Comparison of ENCODE assay signal across 13 cellular contexts in the genomic region with DNA sequence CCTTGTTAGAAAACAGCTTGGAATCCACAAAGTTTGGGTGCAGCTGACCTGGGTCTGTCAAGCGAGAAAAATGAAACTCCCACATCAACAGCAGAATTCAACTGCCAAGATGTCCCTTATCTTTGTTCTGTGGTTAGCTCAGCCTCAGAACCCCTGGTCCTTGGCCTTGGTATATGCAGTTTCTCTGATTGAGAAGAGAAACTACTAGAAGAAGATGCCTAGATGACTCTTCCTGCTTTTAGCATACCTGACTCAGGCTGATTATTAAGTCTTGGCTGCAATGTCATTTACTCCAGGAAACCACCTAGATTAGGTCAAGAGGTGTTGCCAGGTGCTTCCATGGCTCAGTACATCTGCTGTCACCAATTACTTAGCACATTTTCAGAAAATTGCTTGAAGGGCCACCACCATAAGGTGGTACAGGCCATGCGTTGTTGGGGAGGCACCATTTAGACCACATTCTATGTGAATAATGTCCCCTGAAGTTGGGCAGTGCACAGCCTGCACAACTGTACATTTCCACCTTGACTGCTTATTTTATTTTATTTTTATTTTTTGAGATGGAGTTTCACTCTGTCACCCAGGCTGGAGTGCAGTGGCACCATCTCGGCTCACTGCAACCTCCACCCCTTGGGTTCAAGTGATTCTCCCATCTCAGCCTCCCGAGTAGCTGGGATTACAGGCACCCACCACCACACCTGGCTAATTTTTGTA. TPM values are rescaled to one million over a fixed set of nuclear protein-coding genes. Genes with fewer than 3 reads are reported as not detected.
A peak's percentile ranks its signal among the peaks of the same experiment; 100 is the strongest.
DNase-seq lines count a peak whose midpoint lies in the region; ATAC-seq and TF ChIP-seq lines count a peak whose summit lies in the region.
"Had no signal": no experiment of that assay in that cellular context is flagged by ENCODE, and none has a peak within 500 bp of the region (broad histone marks: within the 10 kb centered on the region; RNA-seq: fewer than 3 reads in every experiment).

No MANE protein-coding gene starts in this region.

- ATAC-seq in activated naive CD8-positive, alpha-beta T cell treated with anti-CD3 and anti-CD28 coated beads, Interleukin-2, amount 10 ng/mL, durations not matched to agents 7 days and 5 days (ENCODE audit: low read depth), result peak; percentile 47
- ATAC-seq in HG03378 (IDR thresholded peaks at IDR 0.05; ENCODE audit: unreplicated experiment) (peak; percentile 88), PC-3 (no peak)
- ATAC-seq in stimulated activated naive CD8-positive, alpha-beta T cell treated with anti-CD3 and anti-CD28 coated beads, Interleukin-15, amount 100 ng/mL, for 72 hours, result peak; percentile 88
- ATAC-seq: SK-N-SH treated with all-trans-retinoic acid at 6 μM for 48 hours had no signal

- CTCF ChIA-PET in PC-3 (lab: Charles Lee), result no interaction called here

- H3K9ac ChIP-seq in PC-3 (ENCODE audit: low read length), result no peak overlapping the region

- H3K4me2 ChIP-seq in PC-3 (ENCODE audit: low read length), result no peak overlapping the region

- H3K36me3 ChIP-seq in PC-3 (ENCODE audit: low read depth, low read length), result no peaks in the 10 kb centered on the region
- H3K36me3 ChIP-seq: esophagus squamous epithelium had no signal

- no peak overlapping the region for H3K4me3 Mint-ChIP-seq in activated naive CD8-positive, alpha-beta T cell treated with anti-CD3 and anti-CD28 coated beads, Interleukin-2, amount 10 ng/mL, durations not matched to agents 7 days and 5 days
- no peak overlapping the region for H3K4me3 Mint-ChIP-seq in activated naive CD8-positive, alpha-beta T cell treated with anti-CD3 and anti-CD28 coated beads for 36 hours
- no peak overlapping the region for H3K4me3 Mint-ChIP-seq in activated T-helper 1 cell treated with anti-CD3 and anti-CD28 coated beads, Interleukin-12 subunit alpha, Interleukin-12 subunit beta, Interleukin-2, Interleukin-4 antibody, amounts not matched to agents 30 ng/mL and 10 ng/mL and 1 ng/mL, durations not matched to agents 14 hours and 24 hours and 36 hours
- no peak overlapping the region for H3K4me3 Mint-ChIP-seq in stimulated activated naive CD8-positive, alpha-beta T cell treated with anti-CD3 and anti-CD28 coated beads, Interleukin-15, amount 100 ng/mL, for 72 hours

- POLR2A ChIA-PET in activated naive CD8-positive, alpha-beta T cell treated with anti-CD3 and anti-CD28 coated beads, Interleukin-2, amount 10 ng/mL, durations not matched to agents 7 days and 5 days (lab: Charles Lee), result interaction anchor here (0.8 to 1.1 kb wide), 2 partner anchors 10 to 11 kb away, joined by 3 to 4 read pairs; no protein-coding TSS in a partner anchor
- POLR2A ChIA-PET in PC-3 (lab: Charles Lee; ENCODE audit: unreplicated experiment), result no interaction called here

- no peak overlapping the region for H2AFZ ChIP-seq in PC-3 (ENCODE audit: low read length)

- TF ChIP-seq CTCF in PC-3 (conservative IDR thresholded peaks at IDR 0.05; ENCODE audit: low read depth, low read length), result no peak

- H3K9me3 ChIP-seq in PC-3 (ENCODE audit: low read length), result no peaks in the 10 kb centered on the region
- H3K9me3 ChIP-seq: esophagus squamous epithelium, testis had no signal

- no peak overlapping the region for H3K27ac Mint-ChIP-seq in activated naive CD8-positive, alpha-beta T cell treated with anti-CD3 and anti-CD28 coated beads, Interleukin-2, amount 10 ng/mL, durations not matched to agents 7 days and 5 days
- no peak overlapping the region for H3K27ac Mint-ChIP-seq in activated naive CD8-positive, alpha-beta T cell treated with anti-CD3 and anti-CD28 coated beads for 36 hours
- H3K27ac Mint-ChIP-seq in activated T-helper 1 cell treated with anti-CD3 and anti-CD28 coated beads, Interleukin-12 subunit alpha, Interleukin-12 subunit beta, Interleukin-2, Interleukin-4 antibody, amounts not matched to agents 30 ng/mL and 10 ng/mL and 1 ng/mL, durations not matched to agents 14 hours and 24 hours and 36 hours, result peak overlapping the region; percentile 76
- H3K27ac Mint-ChIP-seq in stimulated activated naive CD8-positive, alpha-beta T cell treated with anti-CD3 and anti-CD28 coated beads, Interleukin-15, amount 100 ng/mL, for 72 hours, result no peak overlapping the region

- H3F3A ChIP-seq in PC-3 (ENCODE audit: low read length, unreplicated experiment), result no peaks in the 10 kb centered on the region

- no peak overlapping the region for H3K4me3 ChIP-seq in PC-3 (ENCODE audit: low read length)
- H3K4me3 ChIP-seq: esophagus squamous epithelium, testis had no signal

- no peaks in the 10 kb centered on the region for H3K79me2 ChIP-seq in PC-3 (ENCODE audit: low read length)

- no peaks in the 10 kb centered on the region for H3K27me3 ChIP-seq in PC-3 (ENCODE audit: low read length)
- H3K27me3 ChIP-seq: esophagus squamous epithelium, testis had no signal

- BruUV-seq in PC-3 (replicated peaks; lab: Mats Ljungman, UMichigan), result no TSS peak

- H3K9me2 ChIP-seq in PC-3 (replicated peaks; ENCODE audit: low read length), result no peaks in the 10 kb centered on the region

- no peaks in the 10 kb centered on the region for H3K9me3 Mint-ChIP-seq in activated naive CD8-positive, alpha-beta T cell treated with anti-CD3 and anti-CD28 coated beads, Interleukin-2, amount 10 ng/mL, durations not matched to agents 7 days and 5 days
- H3K9me3 Mint-ChIP-seq in activated naive CD8-positive, alpha-beta T cell treated with anti-CD3 and anti-CD28 coated beads for 36 hours, result no peaks in the 10 kb centered on the region
- H3K9me3 Mint-ChIP-seq in activated T-helper 1 cell treated with anti-CD3 and anti-CD28 coated beads, Interleukin-12 subunit alpha, Interleukin-12 subunit beta, Interleukin-2, Interleukin-4 antibody, amounts not matched to agents 30 ng/mL and 10 ng/mL and 1 ng/mL, durations not matched to agents 14 hours and 24 hours and 36 hours, result peaks cover 6% of the 10 kb centered on the region
- H3K9me3 Mint-ChIP-seq in stimulated activated naive CD8-positive, alpha-beta T cell treated with anti-CD3 and anti-CD28 coated beads, Interleukin-15, amount 100 ng/mL, for 72 hours, result no peaks in the 10 kb centered on the region

- DNase-seq in activated naive CD8-positive, alpha-beta T cell treated with anti-CD3 and anti-CD28 coated beads, Interleukin-2, amount 10 ng/mL, durations not matched to agents 7 days and 5 days, result no peak
- DNase-seq in activated naive CD8-positive, alpha-beta T cell treated with anti-CD3 and anti-CD28 coated beads for 36 hours, result no peak
- DNase-seq in activated T-helper 1 cell treated with anti-CD3 and anti-CD28 coated beads, Interleukin-12 subunit alpha, Interleukin-12 subunit beta, Interleukin-2, Interleukin-4 antibody, amounts not matched to agents 30 ng/mL and 10 ng/mL and 1 ng/mL, durations not matched to agents 14 hours and 24 hours and 36 hours (ENCODE audit: low spot score), result no peak
- DNase-seq in stimulated activated naive CD8-positive, alpha-beta T cell treated with anti-CD3 and anti-CD28 coated beads, Interleukin-15, amount 100 ng/mL, for 72 hours, result no peak
- DNase-seq in activated effector memory CD4-positive, alpha-beta T cell treated with Interleukin-2 at 50 U/mL for 16 hours, result no peak
- DNase-seq in PC-3, result no peak
- no peak for DNase-seq in OCI-M2 (lab: John Stamatoyannopoulos, UW; ENCODE audit: unreplicated experiment)
- DNase-seq: esophagus squamous epithelium, NCI-H345, nucleus accumbens, testis had no signal

- intact Hi-C loops in activated T-helper 1 cell treated with anti-CD3 and anti-CD28 coated beads, Interleukin-12 subunit alpha, Interleukin-12 subunit beta, Interleukin-2, Interleukin-4 antibody, amounts not matched to agents 30 ng/mL and 10 ng/mL and 1 ng/mL, durations not matched to agents 14 hours and 24 hours and 36 hours (cut with micrococcal nuclease), result no loop called here
- intact Hi-C loops in PC-3 (cut with micrococcal nuclease), result no loop called here

- no peaks in the 10 kb centered on the region for H4K20me1 ChIP-seq in PC-3 (ENCODE audit: low read length)

- peaks cover 17% of the 10 kb centered on the region for H3K4me1 Mint-ChIP-seq in activated naive CD8-positive, alpha-beta T cell treated with anti-CD3 and anti-CD28 coated beads, Interleukin-2, amount 10 ng/mL, durations not matched to agents 7 days and 5 days
- H3K4me1 Mint-ChIP-seq in activated naive CD8-positive, alpha-beta T cell treated with anti-CD3 and anti-CD28 coated beads for 36 hours, result peaks cover 8% of the 10 kb centered on the region
- peaks cover 37% of the 10 kb centered on the region for H3K4me1 Mint-ChIP-seq in activated T-helper 1 cell treated with anti-CD3 and anti-CD28 coated beads, Interleukin-12 subunit alpha, Interleukin-12 subunit beta, Interleukin-2, Interleukin-4 antibody, amounts not matched to agents 30 ng/mL and 10 ng/mL and 1 ng/mL, durations not matched to agents 14 hours and 24 hours and 36 hours (ENCODE audit: low read depth)
- H3K4me1 Mint-ChIP-seq in stimulated activated naive CD8-positive, alpha-beta T cell treated with anti-CD3 and anti-CD28 coated beads, Interleukin-15, amount 100 ng/mL, for 72 hours, result peaks cover 8% of the 10 kb centered on the region

- H3K27me3 Mint-ChIP-seq in activated naive CD8-positive, alpha-beta T cell treated with anti-CD3 and anti-CD28 coated beads, Interleukin-2, amount 10 ng/mL, durations not matched to agents 7 days and 5 days, result peaks cover 5% of the 10 kb centered on the region
- no peaks in the 10 kb centered on the region for H3K27me3 Mint-ChIP-seq in activated naive CD8-positive, alpha-beta T cell treated with anti-CD3 and anti-CD28 coated beads for 36 hours
- no peaks in the 10 kb centered on the region for H3K27me3 Mint-ChIP-seq in activated T-helper 1 cell treated with anti-CD3 and anti-CD28 coated beads, Interleukin-12 subunit alpha, Interleukin-12 subunit beta, Interleukin-2, Interleukin-4 antibody, amounts not matched to agents 30 ng/mL and 10 ng/mL and 1 ng/mL, durations not matched to agents 14 hours and 24 hours and 36 hours (ENCODE audit: insufficient read depth)
- H3K27me3 Mint-ChIP-seq in stimulated activated naive CD8-positive, alpha-beta T cell treated with anti-CD3 and anti-CD28 coated beads, Interleukin-15, amount 100 ng/mL, for 72 hours, result no peaks in the 10 kb centered on the region

- no peak overlapping the region for H3K27ac ChIP-seq in PC-3 (ENCODE audit: low read length)
- H3K27ac ChIP-seq: esophagus squamous epithelium, testis had no signal

- no peaks in the 10 kb centered on the region for H3K4me1 ChIP-seq in PC-3 (ENCODE audit: insufficient read depth, low read length)
- H3K4me1 ChIP-seq: esophagus squamous epithelium, testis had no signal

- H3K36me3 Mint-ChIP-seq in activated naive CD8-positive, alpha-beta T cell treated with anti-CD3 and anti-CD28 coated beads, Interleukin-2, amount 10 ng/mL, durations not matched to agents 7 days and 5 days, result no peaks in the 10 kb centered on the region
- H3K36me3 Mint-ChIP-seq in activated naive CD8-positive, alpha-beta T cell treated with anti-CD3 and anti-CD28 coated beads for 36 hours, result no peaks in the 10 kb centered on the region
- H3K36me3 Mint-ChIP-seq in activated T-helper 1 cell treated with anti-CD3 and anti-CD28 coated beads, Interleukin-12 subunit alpha, Interleukin-12 subunit beta, Interleukin-2, Interleukin-4 antibody, amounts not matched to agents 30 ng/mL and 10 ng/mL and 1 ng/mL, durations not matched to agents 14 hours and 24 hours and 36 hours (ENCODE audit: low read depth), result peaks cover 7% of the 10 kb centered on the region

RNA-seq across cellular contexts. Expression of a gene that starts 59.4 kb away (rescaled TPM):
- 1 to 10 TPM; 3.1 to 3.9 TPM for total RNA-seq in activated naive CD8-positive, alpha-beta T cell treated with anti-CD3 and anti-CD28 coated beads, Interleukin-2, amount 10 ng/mL, durations not matched to agents 7 days and 5 days
- total RNA-seq in activated naive CD8-positive, alpha-beta T cell treated with anti-CD3 and anti-CD28 coated beads for 36 hours, result 1 to 10 TPM; 2.1 to 2.5 TPM
- total RNA-seq in activated T-helper 1 cell treated with anti-CD3 and anti-CD28 coated beads, Interleukin-12 subunit alpha, Interleukin-12 subunit beta, Interleukin-2, Interleukin-4 antibody, amounts not matched to agents 30 ng/mL and 10 ng/mL and 1 ng/mL, durations not matched to agents 14 hours and 24 hours and 36 hours, result 2.4 and 2.6 TPM in 2 replicates
- total RNA-seq in PC-3 (2014; rRNA removed), result 0.98 and 2.4 TPM in 2 replicates
